ENCODE assay signal across 27 cellular contexts in genomic region chr11:69462106-69463045, GRCh38. TPM values are rescaled to one million over a fixed set of nuclear protein-coding genes. Genes with fewer than 3 reads are reported as not detected.
DNase-seq lines count a peak whose midpoint lies in the region; ATAC-seq and TF ChIP-seq lines count a peak whose summit lies in the region.
"Had no signal": no experiment of that assay in that cellular context is flagged by ENCODE, and none has a peak within 500 bp of the region (broad histone marks: within the 10 kb centered on the region; RNA-seq: fewer than 3 reads in every experiment).

No MANE protein-coding gene starts in this region.

- no peak overlapping the region for H3K9ac ChIP-seq in mesendoderm (ENCODE audit: low read length)

- H3K23ac ChIP-seq in mesendoderm (ENCODE audit: low read length): no peak overlapping the region

- no peak for ATAC-seq in GM21390 (IDR thresholded peaks at IDR 0.05; ENCODE audit: unreplicated experiment)
- ATAC-seq: activated CD8-positive, alpha-beta T cell treated with anti-CD3 and anti-CD28 coated beads, Interleukin-2, amount 10 ng/mL, durations not matched to agents 7 days and 5 days; naive thymus-derived CD8-positive, alpha-beta T cell had no signal

- peaks cover 34% of the 10 kb centered on the region for H3K4me1 ChIP-seq in left ventricle myocardium inferior
- peaks cover 21% of the 10 kb centered on the region for H3K4me1 ChIP-seq in osteoblast (ENCODE audit: insufficient read depth, low read length)
- H3K4me1 ChIP-seq in mesendoderm (ENCODE audit: control insufficient read depth, low read depth, low read length): no peaks in the 10 kb centered on the region
- H3K4me1 ChIP-seq: BE2C had no signal

- H3K79me2 ChIP-seq in osteoblast (ENCODE audit: insufficient read depth, low read length): no peaks in the 10 kb centered on the region
- H3K79me2 ChIP-seq in mesendoderm (ENCODE audit: control insufficient read depth, insufficient read depth, low read length): no peaks in the 10 kb centered on the region

- H2BK120ac ChIP-seq in mesendoderm (ENCODE audit: low read depth, low read length): no peak overlapping the region

- H2AFZ ChIP-seq in osteoblast (ENCODE audit: low read length): no peak overlapping the region

- H3K36me3 ChIP-seq in left ventricle myocardium inferior (no peaks in the 10 kb centered on the region), osteoblast (ENCODE audit: insufficient read depth, low read length) (no peaks in the 10 kb centered on the region), mesendoderm (ENCODE audit: control insufficient read depth, insufficient read depth, low read length) (no peaks in the 10 kb centered on the region)
- H3K36me3 ChIP-seq: BE2C, thyroid gland had no signal

- H3K79me1 ChIP-seq in mesendoderm (ENCODE audit: low read length): no peaks in the 10 kb centered on the region

- no peak overlapping the region for H2BK5ac ChIP-seq in mesendoderm (ENCODE audit: low read length)

- intact Hi-C loops in left ventricle myocardium inferior (cut with micrococcal nuclease): no loop called here

- H3K27me3 ChIP-seq in left ventricle myocardium inferior (ENCODE audit: low read depth) (no peaks in the 10 kb centered on the region), osteoblast (ENCODE audit: insufficient read depth, low read length) (no peaks in the 10 kb centered on the region), mesendoderm (ENCODE audit: insufficient read depth, low read length, poor library complexity) (no peaks in the 10 kb centered on the region)
- H3K27me3 ChIP-seq: BE2C, thyroid gland had no signal

- no peaks in the 10 kb centered on the region for H4K20me1 ChIP-seq in osteoblast (ENCODE audit: insufficient read depth, low read length)

- no peak overlapping the region for H3K18ac ChIP-seq in mesendoderm (ENCODE audit: low read length)

- H3K27ac ChIP-seq in left ventricle myocardium inferior (replicated peaks): peak overlapping the region; percentile 63
- no peak overlapping the region for H3K27ac ChIP-seq in osteoblast (ENCODE audit: low read depth, low read length)
- H3K27ac ChIP-seq in mesendoderm (ENCODE audit: low read depth, low read length): no peak overlapping the region
- H3K27ac ChIP-seq: thyroid gland had no signal

- no peak overlapping the region for H3K4ac ChIP-seq in mesendoderm (ENCODE audit: low read depth, low read length)

- H3K9me3 ChIP-seq in left ventricle myocardium inferior (replicated peaks): peaks cover 23% of the 10 kb centered on the region
- H3K9me3 ChIP-seq in osteoblast (ENCODE audit: low read depth, low read length): peaks cover 15% of the 10 kb centered on the region
- H3K9me3 ChIP-seq: BE2C, thyroid gland had no signal

- DNase-seq in AG10803 (ENCODE audit: low read depth): peak; percentile 49
- DNase-seq in choroid plexus epithelial cell (ENCODE audit: low read depth): peak; percentile 18
- peak; percentile 11 for DNase-seq in left ventricle myocardium inferior
- DNase-seq in osteoblast (ENCODE audit: insufficient read length, low spot score, missing footprints): peak; percentile 66
- DNase-seq in anterior cingulate cortex (lab: John Stamatoyannopoulos, UW): no peak
- DNase-seq in mesendoderm: no peak
- no peak for DNase-seq in inferior parietal cortex (ENCODE audit: extremely low spot score)
- DNase-seq: activated CD4-positive, CD25-positive, alpha-beta regulatory T cell treated with anti-CD3 and anti-CD28 coated beads, Interleukin-2, amount 50 U/mL, for 72 hours; activated CD8-positive, alpha-beta T cell treated with anti-CD3 and anti-CD28 coated beads, Interleukin-2, amount 10 ng/mL, durations not matched to agents 7 days and 5 days; activated T-cell treated with anti-CD3 and anti-CD28 coated beads, Interleukin-2, amount 50 U/mL, for 1 hour; BE2C; caudate nucleus; COR-L47; DMS79; foreskin melanocyte; islet precursor cell; MV-4-11; naive thymus-derived CD8-positive, alpha-beta T cell; NCI-H1694; NCI-H2171; NCI-H524; small intestine; stimulated activated CD4-positive, alpha-beta T cell treated with anti-CD3 and anti-CD28 coated beads, Interleukin-2, amount 100 ng/mL, for 48 hours; stimulated activated naive CD4-positive, alpha-beta T cell; thyroid gland had no signal

- H2AK5ac ChIP-seq in mesendoderm (ENCODE audit: low read length): no peak overlapping the region

- WGBS in mesendoderm (ENCODE audit: extremely low coverage, insufficient coverage, low lambda C conversion rate): no CpG with 5 or more reads among the region's 20 CpGs

- no peak overlapping the region for H3K56ac ChIP-seq in mesendoderm (ENCODE audit: low read length)

- TF ChIP-seq CTCF in AG10803 (conservative IDR thresholded peaks at IDR 0.05; ENCODE audit: low read length): no peak
- no peak for TF ChIP-seq CTCF in choroid plexus epithelial cell (conservative IDR thresholded peaks at IDR 0.05; ENCODE audit: low read depth, low read length)
- no peak for TF ChIP-seq CTCF in left ventricle myocardium inferior (IDR thresholded peaks at IDR 0.05; ENCODE audit: borderline replicate concordance)
- TF ChIP-seq CTCF in osteoblast (IDR thresholded peaks at IDR 0.05; ENCODE audit: extremely low read depth, low read depth, low read length): no peak

- H2BK15ac ChIP-seq in mesendoderm (replicated peaks; ENCODE audit: low read depth): no peak overlapping the region

- H3K4me2 ChIP-seq in osteoblast (ENCODE audit: insufficient read depth, low read length): peak overlapping the region; percentile 18
- H3K4me2 ChIP-seq in mesendoderm (ENCODE audit: low read length): no peak overlapping the region

- no peak overlapping the region for H4K8ac ChIP-seq in mesendoderm (ENCODE audit: low read depth, low read length)

- no peak overlapping the region for H3K4me3 ChIP-seq in AG10803 (ENCODE audit: low read length)
- H3K4me3 ChIP-seq in choroid plexus epithelial cell (ENCODE audit: low read depth, low read length): no peak overlapping the region
- H3K4me3 ChIP-seq in left ventricle myocardium inferior: no peak overlapping the region
- H3K4me3 ChIP-seq in osteoblast (ENCODE audit: insufficient read depth, low read length): no peak overlapping the region
- H3K4me3 ChIP-seq in mesendoderm (ENCODE audit: low read length): no peak overlapping the region
- H3K4me3 ChIP-seq: thyroid gland had no signal

- H4K5ac ChIP-seq in mesendoderm (ENCODE audit: low read length): no peak overlapping the region

RNA-seq across cellular contexts. Expression of gene LINC01488, which starts 19.1 kb away (rescaled TPM):
- 0.38 TPM for total RNA-seq in left ventricle myocardium inferior
- total RNA-seq in osteoblast: not detected in 2 replicates
- not detected for polyA plus RNA-seq in mesendoderm (2013, experiment 1 of 2)
- polyA plus RNA-seq in mesendoderm (2013, experiment 2 of 2): not detected
- total RNA-seq: activated CD8-positive, alpha-beta T cell treated with anti-CD3 and anti-CD28 coated beads, Interleukin-2, amount 10 ng/mL, durations not matched to agents 7 days and 5 days; mesenteric fat pad; naive thymus-derived CD8-positive, alpha-beta T cell; thyroid gland had no signal
- polyA plus RNA-seq: naive thymus-derived CD8-positive, alpha-beta T cell; small intestine had no signal

Comparison
In these comparisons a context has a peak if more than half of its experiments do, and no peak if none do; other contexts are left out.
1. DNase-seq: peak in AG10803 (single experiment), choroid plexus epithelial cell (single experiment), left ventricle myocardium inferior (single experiment) and osteoblast (single experiment); none in anterior cingulate cortex (0 of 58), mesendoderm (single experiment) and inferior parietal cortex (single experiment).